ENCODE assay signal across 8 cellular contexts in the genomic region with DNA sequence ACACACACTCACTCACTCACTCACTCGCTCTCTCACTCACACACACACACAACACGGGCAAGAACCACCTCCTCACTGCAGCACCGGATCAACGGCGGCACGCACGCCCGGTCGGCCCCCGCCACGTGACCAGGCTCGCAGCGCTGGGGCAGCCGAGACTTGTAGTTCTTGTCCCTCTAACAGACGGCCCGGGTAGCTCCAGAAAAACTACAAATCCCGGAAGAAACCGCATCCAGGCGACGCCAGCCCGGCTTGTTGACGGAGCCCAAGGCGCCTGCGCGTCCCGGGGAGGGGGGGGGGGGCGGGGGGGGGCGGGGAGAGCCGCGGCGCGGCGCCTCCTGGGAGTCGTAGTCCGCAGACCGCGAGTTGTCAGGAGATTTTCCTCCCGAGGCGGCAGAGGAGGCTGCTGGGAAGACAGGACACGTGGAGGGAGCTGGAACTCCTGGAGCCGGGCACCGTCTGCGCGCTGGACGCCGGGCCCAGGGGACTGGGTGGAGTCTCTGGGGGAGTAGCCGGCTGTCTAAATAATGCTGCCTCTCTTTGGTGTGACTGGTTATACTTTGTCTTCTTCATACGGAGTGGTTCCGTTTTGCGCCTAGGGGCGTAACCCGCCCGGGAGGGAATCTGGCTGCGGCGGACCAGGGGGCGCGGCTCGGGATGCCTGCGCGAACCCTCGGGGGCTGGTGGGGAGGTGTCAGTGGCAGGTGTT. TPM values are rescaled to one million over a fixed set of nuclear protein-coding genes. Genes with fewer than 3 reads are reported as not detected.
A peak's percentile ranks its signal among the peaks of the same experiment; 100 is the strongest.
DNase-seq lines count a peak whose midpoint lies in the region; ATAC-seq, FAIRE-seq and TF ChIP-seq lines count a peak whose summit lies in the region.

A gene with protein sequence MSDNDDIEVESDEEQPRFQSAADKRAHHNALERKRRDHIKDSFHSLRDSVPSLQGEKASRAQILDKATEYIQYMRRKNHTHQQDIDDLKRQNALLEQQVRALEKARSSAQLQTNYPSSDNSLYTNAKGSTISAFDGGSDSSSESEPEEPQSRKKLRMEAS (minus strand): TSS at position 77 of the 709 bp plus-strand sequence. CDS start 178 bp downstream, outside the sequence.

- H3K14ac ChIP-seq in IMR-90 (replicated peaks; ENCODE audit: low read depth, low read length): peak within 1 kb of the TSS; percentile 10; the same call in 1 of the 2 replicates

- DNase-seq in D721Med (ENCODE audit: insufficient read length, low spot score) (peak; percentile 79), IMR-90 (peak; percentile 98), OCI-M1 (lab: John Stamatoyannopoulos, UW) (peak; percentile 99), activated T-cell treated with anti-CD3 and anti-CD28 coated beads for 4 hours (peak; percentile 96), epithelial cell of esophagus (ENCODE audit: low read depth) (peak; percentile 99)
- DNase-seq in stimulated activated CD8-positive, alpha-beta memory T cell treated with anti-CD3 and anti-CD28 coated beads, Interleukin-4, amount 100 ng/mL, for 1 hour (ENCODE audit: low read depth in 2 of 2, low spot score in 1 of 2): peak; percentile 88 to 96

- TF ChIP-seq RAD21 in IMR-90 (IDR thresholded peaks at IDR 0.05; ENCODE audit: low read length): no peak

- intact Hi-C loops in IMR-90 (cut with micrococcal nuclease): loop anchor here (2.0 to 5.0 kb wide), 2 partner anchors 55 to 310 kb away; partner anchors contain the start of gene FUT8

- peak; percentile 76; the same call in 1 of the 2 replicates for TF ChIP-seq POLR2A in IMR-90 (IDR thresholded peaks at IDR 0.05; ENCODE audit: low read depth, low read length)

- H3K9me3 ChIP-seq in IMR-90 (ENCODE audit: control insufficient read depth, insufficient read depth, low read length) (no peaks in the 10 kb centered on the region), mononuclear cell (ENCODE audit: low read depth, low read length) (no peaks in the 10 kb centered on the region)

- peak within 1 kb of the TSS; percentile 92 for H3K4me2 ChIP-seq in IMR-90 (ENCODE audit: low read depth, low read length)

- peak within 1 kb of the TSS; percentile 63 to 80 for H4K8ac ChIP-seq in IMR-90 (ENCODE audit: low read depth in 2 of 2, low read length in 2 of 2)

- H3K79me1 ChIP-seq in IMR-90 (ENCODE audit: low read depth in 1 of 2, low read length in 2 of 2): peaks cover 8 to 22% of the 10 kb centered on the region in 2 experiments

- no peak for FAIRE-seq in D721Med (lab: Jason Lieb, UNC)

- dilution Hi-C loops in IMR-90 (cut with HindIII; ENCODE audit: low sequenced_read_pairs, unreplicated experiment): no loop called here

- BruUV-seq in IMR-90 (replicated peaks; lab: Mats Ljungman, UMichigan): no TSS peak

- ATAC-seq in GM21526 (IDR thresholded peaks at IDR 0.05; ENCODE audit: low FRiP score, unreplicated experiment): peak; percentile 82
- ATAC-seq in IMR-90 (ENCODE audit: low read depth): peak; percentile 89

- H3K56ac ChIP-seq in IMR-90 (ENCODE audit: extremely low read depth, insufficient read depth, low read length): peak within 1 kb of the TSS; percentile 51; the same call in 1 of the 2 replicates

- CTCF ChIA-PET in IMR-90 (lab: Yijun Ruan, JAX): interaction anchor here (0.6 kb wide), 1 partner anchor 1926 kb away, joined by 9 read pairs; no protein-coding TSS in a partner anchor

- in situ Hi-C loops in IMR-90 (cut with MboI; ENCODE audit: low sequenced_read_pairs): no loop called here

- peak within 1 kb of the TSS; percentile 78 for H3K27ac ChIP-seq in IMR-90 (ENCODE audit: insufficient read depth, low read length)

- POLR2A ChIA-PET in IMR-90 (lab: Charles Lee; ENCODE audit: unreplicated experiment): interaction anchor here (0.6 kb wide), 1 partner anchor 356 kb away, joined by 3 read pairs; no protein-coding TSS in a partner anchor

- peak within 1 kb of the TSS; percentile 59 for H4K91ac ChIP-seq in IMR-90 (ENCODE audit: insufficient read depth, low read depth, low read length)

- WGBS in IMR-90 (ENCODE audit: extremely low coverage in 2 of 2, insufficient read length in 1 of 2), 2 experiments: no CpG with 5 or more reads among the region's 61 CpGs

- peaks cover 4% of the 10 kb centered on the region; the same call in 1 of the 2 replicates for H3K9me1 ChIP-seq in IMR-90 (ENCODE audit: insufficient read depth, low read length)

- H2BK15ac ChIP-seq in IMR-90 (ENCODE audit: low read depth, low read length): no peak within 1 kb of the TSS

- peak within 1 kb of the TSS; percentile 74 for H3K9ac ChIP-seq in IMR-90 (ENCODE audit: low read depth, low read length)

- H2BK20ac ChIP-seq in IMR-90 (ENCODE audit: low read depth, low read length): no peak within 1 kb of the TSS

- peak within 1 kb of the TSS; percentile 53 for H3K4ac ChIP-seq in IMR-90 (ENCODE audit: low read depth, low read length)

- H3K27me3 ChIP-seq in IMR-90 (ENCODE audit: control insufficient read depth, insufficient read depth, low read length) (no peaks in the 10 kb centered on the region), mononuclear cell (ENCODE audit: insufficient read depth, low read length) (no peaks in the 10 kb centered on the region)

- peaks cover 1% of the 10 kb centered on the region; the same call in 1 of the 2 replicates for H3K36me3 ChIP-seq in IMR-90 (ENCODE audit: control insufficient read depth, insufficient read depth, low read length)

- peak within 1 kb of the TSS; percentile 89 for H2AK9ac ChIP-seq in IMR-90 (replicated peaks; ENCODE audit: low read depth, low read length, poor library complexity)

- H4K5ac ChIP-seq in IMR-90 (ENCODE audit: low read depth, low read length): peak within 1 kb of the TSS; percentile 22; the same call in 1 of the 2 replicates

- H2BK5ac ChIP-seq in IMR-90 (ENCODE audit: low read depth, low read length, poor library complexity, severe bottlenecking): peak within 1 kb of the TSS; percentile 56

- H2BK120ac ChIP-seq in IMR-90 (ENCODE audit: low read depth, low read length): no peak within 1 kb of the TSS

- H3K23ac ChIP-seq in IMR-90 (ENCODE audit: low read depth, low read length): 0 out of 2 replicates have a peak within 1 kb of the TSS, but pooled peaks have one; percentile 22

- H2AK5ac ChIP-seq in IMR-90 (ENCODE audit: low read depth, low read length): peak within 1 kb of the TSS; percentile 13; the same call in 1 of the 2 replicates

- peak within 1 kb of the TSS; percentile 97 for H2AFZ ChIP-seq in IMR-90 (replicated peaks; ENCODE audit: low read length, poor library complexity)

- H3K4me3 ChIP-seq in IMR-90 (ENCODE audit: insufficient read depth, low read depth, low read length) (peak within 1 kb of the TSS; percentile 84), epithelial cell of esophagus (ENCODE audit: low read length) (peak within 1 kb of the TSS; percentile 77), mononuclear cell (ENCODE audit: low read length) (peak within 1 kb of the TSS; percentile 92)

- H3K4me1 ChIP-seq in IMR-90 (ENCODE audit: control insufficient read depth, insufficient read depth, low read length) (no peaks in the 10 kb centered on the region), mononuclear cell (ENCODE audit: insufficient read depth, low read length) (peaks cover 38% of the 10 kb centered on the region)

- no peaks in the 10 kb centered on the region for H4K20me1 ChIP-seq in IMR-90 (ENCODE audit: insufficient read depth, low read length)

- TF ChIP-seq CTCF in D721Med (IDR thresholded peaks at IDR 0.05; ENCODE audit: insufficient read depth, missing control alignments) (no peak), IMR-90 (conservative IDR thresholded peaks at IDR 0.05; ENCODE audit: low read depth, low read length) (no peak), epithelial cell of esophagus (IDR thresholded peaks at IDR 0.05; ENCODE audit: insufficient read depth, low read depth, low read length, missing control alignments) (no peak)

- no peak within 1 kb of the TSS for H3K18ac ChIP-seq in IMR-90 (ENCODE audit: low read depth, low read length)

TF ChIP-seq in IMR-90, 13 proteins besides CTCF, POLR2A, EP300 and RAD21 (continues in another document):
- TF ChIP-seq NFE2L2 (IDR thresholded peaks at IDR 0.05; ENCODE audit: low read depth, low read length) (0 out of 2 replicates have a peak, but pooled peaks have one; percentile 12), RCOR1 (IDR thresholded peaks at IDR 0.05; ENCODE audit: insufficient replicate concordance, low read length) (no peak), CHD1 (IDR thresholded peaks at IDR 0.05; ENCODE audit: low read depth, low read length) (no peak), CEBPB (IDR thresholded peaks at IDR 0.05; ENCODE audit: low read depth, low read length) (no peak), SMC3 (IDR thresholded peaks at IDR 0.05; ENCODE audit: low read depth, low read length) (no peak), MXI1 (IDR thresholded peaks at IDR 0.05; ENCODE audit: borderline replicate concordance, low read depth, low read length) (peak; percentile 96), USF2 (IDR thresholded peaks at IDR 0.05; ENCODE audit: low read depth, low read length) (peak; percentile 98), MAFK (IDR thresholded peaks at IDR 0.05; ENCODE audit: low read depth, low read length) (no peak), RFX5 (IDR thresholded peaks at IDR 0.05; ENCODE audit: low read depth, low read length) (no peak), ELK1 (IDR thresholded peaks at IDR 0.05; ENCODE audit: borderline replicate concordance, low read depth, low read length) (no peak), FOS (IDR thresholded peaks at IDR 0.05; ENCODE audit: low read depth, low read length) (no peak), MAZ (IDR thresholded peaks at IDR 0.05; ENCODE audit: borderline replicate concordance, low read depth, low read length) (peak; percentile 81)

RNA-seq across cellular contexts. Expression of the gene that starts here (rescaled TPM):
- total RNA-seq in IMR-90 (2012; rRNA removed) (35.3 and 45.2 TPM in 2 replicates), mononuclear cell (158 TPM)
- polyA plus RNA-seq in IMR-90 (2012; rRNA removed): 51.8 and 65.1 TPM in 2 replicates
- polyA plus RNA-seq in IMR-90 (2012; cell fraction: cytosol; rRNA removed): 26.7 and 40.1 TPM in 2 replicates
- 23.9 and 41.2 TPM in 2 replicates for polyA plus RNA-seq in IMR-90 (2012; cell fraction: nucleus; rRNA removed; ENCODE audit: low replicate concordance)

Comparison
In these comparisons a context has a peak if more than half of its experiments do, and no peak if none do; other contexts are left out.
1. Peak in every context shown above with its lines: DNase-seq, ATAC-seq, H3K4me3 ChIP-seq and H3K27ac ChIP-seq.